1 cellular context compared by ENCODE assay signal in the genomic region with DNA sequence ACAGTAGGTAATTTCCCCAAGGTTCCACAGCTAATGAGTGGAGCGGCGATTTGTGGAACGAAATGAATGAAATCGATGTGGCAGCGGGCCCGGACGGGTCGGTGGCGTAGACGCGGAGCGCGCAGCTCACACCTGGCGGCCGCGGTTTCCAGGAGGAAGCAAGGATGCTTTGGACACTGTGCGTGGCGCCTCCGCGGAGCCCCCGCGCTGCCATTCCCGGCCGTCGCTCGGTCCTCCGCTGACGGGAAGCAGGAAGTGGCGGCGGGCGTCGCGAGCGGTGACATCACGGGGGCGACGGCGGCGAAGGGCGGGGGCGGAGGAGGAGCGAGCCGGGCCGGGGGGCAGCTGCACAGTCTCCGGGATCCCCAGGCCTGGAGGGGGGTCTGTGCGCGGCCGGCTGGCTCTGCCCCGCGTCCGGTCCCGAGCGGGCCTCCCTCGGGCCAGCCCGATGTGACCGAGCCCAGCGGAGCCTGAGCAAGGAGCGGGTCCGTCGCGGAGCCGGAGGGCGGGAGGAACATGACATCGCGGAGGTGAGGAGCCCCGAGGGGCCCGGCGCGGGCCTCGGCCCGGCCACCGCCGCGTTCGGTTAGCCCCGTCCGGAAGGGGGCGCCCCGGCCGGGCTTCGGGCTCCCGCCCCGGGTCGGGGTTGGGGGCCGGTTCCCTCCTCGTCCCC.
TF ChIP-seq lines count a peak whose summit lies in the region.

A gene (plus strand): TSS at position 352 of the 673 bp plus-strand sequence. CDS start 165 bp downstream, at position 517.

TF ChIP-seq in GM12878, 131 proteins besides CTCF, POLR2A, EP300 and RAD21 (continued from another document and continues in another):
- TF ChIP-seq, protein P1, sequence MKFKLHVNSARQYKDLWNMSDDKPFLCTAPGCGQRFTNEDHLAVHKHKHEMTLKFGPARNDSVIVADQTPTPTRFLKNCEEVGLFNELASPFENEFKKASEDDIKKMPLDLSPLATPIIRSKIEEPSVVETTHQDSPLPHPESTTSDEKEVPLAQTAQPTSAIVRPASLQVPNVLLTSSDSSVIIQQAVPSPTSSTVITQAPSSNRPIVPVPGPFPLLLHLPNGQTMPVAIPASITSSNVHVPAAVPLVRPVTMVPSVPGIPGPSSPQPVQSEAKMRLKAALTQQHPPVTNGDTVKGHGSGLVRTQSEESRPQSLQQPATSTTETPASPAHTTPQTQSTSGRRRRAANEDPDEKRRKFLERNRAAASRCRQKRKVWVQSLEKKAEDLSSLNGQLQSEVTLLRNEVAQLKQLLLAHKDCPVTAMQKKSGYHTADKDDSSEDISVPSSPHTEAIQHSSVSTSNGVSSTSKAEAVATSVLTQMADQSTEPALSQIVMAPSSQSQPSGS (IDR thresholded peaks at IDR 0.05; ENCODE audit: low read length), result no peak
- TF ChIP-seq ESRRA (IDR thresholded peaks at IDR 0.05; ENCODE audit: low read length), result no peak
- no peak for TF ChIP-seq STAT1 (conservative IDR thresholded peaks at IDR 0.05)
- TF ChIP-seq CREM (IDR thresholded peaks at IDR 0.05; ENCODE audit: low read depth), result peak; percentile 99
- peak; percentile 97 for TF ChIP-seq GATAD2B (conservative IDR thresholded peaks at IDR 0.05; ENCODE audit: low read depth)
- TF ChIP-seq CHD2 (IDR thresholded peaks at IDR 0.05; ENCODE audit: borderline replicate concordance, low read depth, low read length), result peak; percentile 68; the same call in 1 of the 2 replicates
- peak; percentile 97 for TF ChIP-seq POLR2AphosphoS2 (IDR thresholded peaks at IDR 0.05; ENCODE audit: low read depth, low read length)
- TF ChIP-seq RCOR1 (conservative IDR thresholded peaks at IDR 0.05; ENCODE audit: low read depth, low read length), result 0 out of 2 replicates have a peak, but pooled peaks have one; percentile 17
- peak; percentile 95 for TF ChIP-seq SIN3A (IDR thresholded peaks at IDR 0.05; ENCODE audit: low read depth, low read length)
- TF ChIP-seq IKZF2 (IDR thresholded peaks at IDR 0.05), result peak in 1 of 2 experiments; percentile 57; a peak in 3 of 4 replicates
- TF ChIP-seq GABPA (IDR thresholded peaks at IDR 0.05; ENCODE audit: low read depth), result peak; percentile 82
- peak; percentile 96 for TF ChIP-seq PML (IDR thresholded peaks at IDR 0.05; ENCODE audit: low read length)
- TF ChIP-seq NFYA (IDR thresholded peaks at IDR 0.05; ENCODE audit: borderline replicate concordance, low read depth, low read length), result no peak
- TF ChIP-seq FOXK2 (IDR thresholded peaks at IDR 0.05), result no peak
- TF ChIP-seq TCF3 (IDR thresholded peaks at IDR 0.05; ENCODE audit: borderline replicate concordance, insufficient read depth, low read depth, low read length), result peak; percentile 34; the same call in 1 of the 2 replicates
- TF ChIP-seq, protein P2, sequence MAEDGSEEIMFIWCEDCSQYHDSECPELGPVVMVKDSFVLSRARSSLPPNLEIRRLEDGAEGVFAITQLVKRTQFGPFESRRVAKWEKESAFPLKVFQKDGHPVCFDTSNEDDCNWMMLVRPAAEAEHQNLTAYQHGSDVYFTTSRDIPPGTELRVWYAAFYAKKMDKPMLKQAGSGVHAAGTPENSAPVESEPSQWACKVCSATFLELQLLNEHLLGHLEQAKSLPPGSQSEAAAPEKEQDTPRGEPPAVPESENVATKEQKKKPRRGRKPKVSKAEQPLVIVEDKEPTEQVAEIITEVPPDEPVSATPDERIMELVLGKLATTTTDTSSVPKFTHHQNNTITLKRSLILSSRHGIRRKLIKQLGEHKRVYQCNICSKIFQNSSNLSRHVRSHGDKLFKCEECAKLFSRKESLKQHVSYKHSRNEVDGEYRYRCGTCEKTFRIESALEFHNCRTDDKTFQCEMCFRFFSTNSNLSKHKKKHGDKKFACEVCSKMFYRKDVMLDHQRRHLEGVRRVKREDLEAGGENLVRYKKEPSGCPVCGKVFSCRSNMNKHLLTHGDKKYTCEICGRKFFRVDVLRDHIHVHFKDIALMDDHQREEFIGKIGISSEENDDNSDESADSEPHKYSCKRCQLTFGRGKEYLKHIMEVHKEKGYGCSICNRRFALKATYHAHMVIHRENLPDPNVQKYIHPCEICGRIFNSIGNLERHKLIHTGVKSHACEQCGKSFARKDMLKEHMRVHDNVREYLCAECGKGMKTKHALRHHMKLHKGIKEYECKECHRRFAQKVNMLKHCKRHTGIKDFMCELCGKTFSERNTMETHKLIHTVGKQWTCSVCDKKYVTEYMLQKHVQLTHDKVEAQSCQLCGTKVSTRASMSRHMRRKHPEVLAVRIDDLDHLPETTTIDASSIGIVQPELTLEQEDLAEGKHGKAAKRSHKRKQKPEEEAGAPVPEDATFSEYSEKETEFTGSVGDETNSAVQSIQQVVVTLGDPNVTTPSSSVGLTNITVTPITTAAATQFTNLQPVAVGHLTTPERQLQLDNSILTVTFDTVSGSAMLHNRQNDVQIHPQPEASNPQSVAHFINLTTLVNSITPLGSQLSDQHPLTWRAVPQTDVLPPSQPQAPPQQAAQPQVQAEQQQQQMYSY (CRISPR knock-in tag; IDR thresholded peaks at IDR 0.05), result no peak
- 0 out of 2 replicates have a peak, but pooled peaks have one; percentile 43 for TF ChIP-seq ZNF207 (IDR thresholded peaks at IDR 0.05; ENCODE audit: borderline replicate concordance)
- TF ChIP-seq, protein P3, sequence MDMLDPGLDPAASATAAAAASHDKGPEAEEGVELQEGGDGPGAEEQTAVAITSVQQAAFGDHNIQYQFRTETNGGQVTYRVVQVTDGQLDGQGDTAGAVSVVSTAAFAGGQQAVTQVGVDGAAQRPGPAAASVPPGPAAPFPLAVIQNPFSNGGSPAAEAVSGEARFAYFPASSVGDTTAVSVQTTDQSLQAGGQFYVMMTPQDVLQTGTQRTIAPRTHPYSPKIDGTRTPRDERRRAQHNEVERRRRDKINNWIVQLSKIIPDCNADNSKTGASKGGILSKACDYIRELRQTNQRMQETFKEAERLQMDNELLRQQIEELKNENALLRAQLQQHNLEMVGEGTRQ (IDR thresholded peaks at IDR 0.05; ENCODE audit: borderline replicate concordance, low read depth, low read length), result no peak
- peak; percentile 82 for TF ChIP-seq DPF2 (IDR thresholded peaks at IDR 0.05)
- TF ChIP-seq, protein P4, sequence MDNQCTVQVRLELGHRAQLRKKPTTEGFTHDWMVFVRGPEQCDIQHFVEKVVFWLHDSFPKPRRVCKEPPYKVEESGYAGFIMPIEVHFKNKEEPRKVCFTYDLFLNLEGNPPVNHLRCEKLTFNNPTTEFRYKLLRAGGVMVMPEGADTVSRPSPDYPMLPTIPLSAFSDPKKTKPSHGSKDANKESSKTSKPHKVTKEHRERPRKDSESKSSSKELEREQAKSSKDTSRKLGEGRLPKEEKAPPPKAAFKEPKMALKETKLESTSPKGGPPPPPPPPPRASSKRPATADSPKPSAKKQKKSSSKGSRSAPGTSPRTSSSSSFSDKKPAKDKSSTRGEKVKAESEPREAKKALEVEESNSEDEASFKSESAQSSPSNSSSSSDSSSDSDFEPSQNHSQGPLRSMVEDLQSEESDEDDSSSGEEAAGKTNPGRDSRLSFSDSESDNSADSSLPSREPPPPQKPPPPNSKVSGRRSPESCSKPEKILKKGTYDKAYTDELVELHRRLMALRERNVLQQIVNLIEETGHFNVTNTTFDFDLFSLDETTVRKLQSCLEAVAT (IDR thresholded peaks at IDR 0.05), result peak; percentile 49; the same call in 1 of the 2 replicates
- TF ChIP-seq, protein P5, sequence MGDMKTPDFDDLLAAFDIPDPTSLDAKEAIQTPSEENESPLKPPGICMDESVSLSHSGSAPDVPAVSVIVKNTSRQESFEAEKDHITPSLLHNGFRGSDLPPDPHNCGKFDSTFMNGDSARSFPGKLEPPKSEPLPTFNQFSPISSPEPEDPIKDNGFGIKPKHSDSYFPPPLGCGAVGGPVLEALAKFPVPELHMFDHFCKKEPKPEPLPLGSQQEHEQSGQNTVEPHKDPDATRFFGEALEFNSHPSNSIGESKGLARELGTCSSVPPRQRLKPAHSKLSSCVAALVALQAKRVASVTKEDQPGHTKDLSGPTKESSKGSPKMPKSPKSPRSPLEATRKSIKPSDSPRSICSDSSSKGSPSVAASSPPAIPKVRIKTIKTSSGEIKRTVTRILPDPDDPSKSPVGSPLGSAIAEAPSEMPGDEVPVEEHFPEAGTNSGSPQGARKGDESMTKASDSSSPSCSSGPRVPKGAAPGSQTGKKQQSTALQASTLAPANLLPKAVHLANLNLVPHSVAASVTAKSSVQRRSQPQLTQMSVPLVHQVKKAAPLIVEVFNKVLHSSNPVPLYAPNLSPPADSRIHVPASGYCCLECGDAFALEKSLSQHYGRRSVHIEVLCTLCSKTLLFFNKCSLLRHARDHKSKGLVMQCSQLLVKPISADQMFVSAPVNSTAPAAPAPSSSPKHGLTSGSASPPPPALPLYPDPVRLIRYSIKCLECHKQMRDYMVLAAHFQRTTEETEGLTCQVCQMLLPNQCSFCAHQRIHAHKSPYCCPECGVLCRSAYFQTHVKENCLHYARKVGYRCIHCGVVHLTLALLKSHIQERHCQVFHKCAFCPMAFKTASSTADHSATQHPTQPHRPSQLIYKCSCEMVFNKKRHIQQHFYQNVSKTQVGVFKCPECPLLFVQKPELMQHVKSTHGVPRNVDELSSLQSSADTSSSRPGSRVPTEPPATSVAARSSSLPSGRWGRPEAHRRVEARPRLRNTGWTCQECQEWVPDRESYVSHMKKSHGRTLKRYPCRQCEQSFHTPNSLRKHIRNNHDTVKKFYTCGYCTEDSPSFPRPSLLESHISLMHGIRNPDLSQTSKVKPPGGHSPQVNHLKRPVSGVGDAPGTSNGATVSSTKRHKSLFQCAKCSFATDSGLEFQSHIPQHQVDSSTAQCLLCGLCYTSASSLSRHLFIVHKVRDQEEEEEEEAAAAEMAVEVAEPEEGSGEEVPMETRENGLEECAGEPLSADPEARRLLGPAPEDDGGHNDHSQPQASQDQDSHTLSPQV (IDR thresholded peaks at IDR 0.05), result peak; percentile 25; the same call in 1 of the 2 replicates
- 0 out of 2 replicates have a peak, but pooled peaks have one; percentile 25 for TF ChIP-seq FOXM1 (IDR thresholded peaks at IDR 0.05; ENCODE audit: low read depth, low read length)
- no peak for TF ChIP-seq ZNF274 (IDR thresholded peaks at IDR 0.05; ENCODE audit: insufficient read depth, insufficient read length)
- no peak for TF ChIP-seq SUZ12 (IDR thresholded peaks at IDR 0.05; ENCODE audit: unreplicated experiment)
- TF ChIP-seq SMARCA5 (IDR thresholded peaks at IDR 0.05), result 0 out of 2 replicates have a peak, but pooled peaks have one; percentile 62
- TF ChIP-seq KDM1A (IDR thresholded peaks at IDR 0.05; ENCODE audit: borderline replicate concordance), result no peak
- TF ChIP-seq, protein P6, sequence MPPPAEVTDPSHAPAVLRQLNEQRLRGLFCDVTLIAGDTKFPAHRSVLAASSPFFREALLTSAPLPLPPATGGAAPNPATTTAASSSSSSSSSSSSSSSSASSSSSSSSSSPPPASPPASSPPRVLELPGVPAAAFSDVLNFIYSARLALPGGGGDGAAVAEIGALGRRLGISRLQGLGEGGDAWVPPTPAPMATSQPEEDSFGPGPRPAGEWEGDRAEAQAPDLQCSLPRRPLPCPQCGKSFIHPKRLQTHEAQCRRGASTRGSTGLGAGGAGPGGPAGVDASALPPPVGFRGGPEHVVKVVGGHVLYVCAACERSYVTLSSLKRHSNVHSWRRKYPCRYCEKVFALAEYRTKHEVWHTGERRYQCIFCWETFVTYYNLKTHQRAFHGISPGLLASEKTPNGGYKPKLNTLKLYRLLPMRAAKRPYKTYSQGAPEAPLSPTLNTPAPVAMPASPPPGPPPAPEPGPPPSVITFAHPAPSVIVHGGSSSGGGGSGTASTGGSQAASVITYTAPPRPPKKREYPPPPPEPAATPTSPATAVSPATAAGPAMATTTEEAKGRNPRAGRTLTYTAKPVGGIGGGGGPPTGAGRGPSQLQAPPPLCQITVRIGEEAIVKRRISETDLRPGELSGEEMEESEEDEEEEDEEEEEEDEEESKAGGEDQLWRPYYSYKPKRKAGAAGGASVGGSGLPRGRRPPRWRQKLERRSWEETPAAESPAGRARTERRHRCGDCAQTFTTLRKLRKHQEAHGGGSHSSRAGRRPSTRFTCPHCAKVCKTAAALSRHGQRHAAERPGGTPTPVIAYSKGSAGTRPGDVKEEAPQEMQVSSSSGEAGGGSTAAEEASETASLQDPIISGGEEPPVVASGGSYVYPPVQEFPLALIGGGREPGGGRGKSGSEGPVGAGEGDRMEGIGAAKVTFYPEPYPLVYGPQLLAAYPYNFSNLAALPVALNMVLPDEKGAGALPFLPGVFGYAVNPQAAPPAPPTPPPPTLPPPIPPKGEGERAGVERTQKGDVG (CRISPR knock-in tag; IDR thresholded peaks at IDR 0.05), result no peak
- TF ChIP-seq, protein P7, sequence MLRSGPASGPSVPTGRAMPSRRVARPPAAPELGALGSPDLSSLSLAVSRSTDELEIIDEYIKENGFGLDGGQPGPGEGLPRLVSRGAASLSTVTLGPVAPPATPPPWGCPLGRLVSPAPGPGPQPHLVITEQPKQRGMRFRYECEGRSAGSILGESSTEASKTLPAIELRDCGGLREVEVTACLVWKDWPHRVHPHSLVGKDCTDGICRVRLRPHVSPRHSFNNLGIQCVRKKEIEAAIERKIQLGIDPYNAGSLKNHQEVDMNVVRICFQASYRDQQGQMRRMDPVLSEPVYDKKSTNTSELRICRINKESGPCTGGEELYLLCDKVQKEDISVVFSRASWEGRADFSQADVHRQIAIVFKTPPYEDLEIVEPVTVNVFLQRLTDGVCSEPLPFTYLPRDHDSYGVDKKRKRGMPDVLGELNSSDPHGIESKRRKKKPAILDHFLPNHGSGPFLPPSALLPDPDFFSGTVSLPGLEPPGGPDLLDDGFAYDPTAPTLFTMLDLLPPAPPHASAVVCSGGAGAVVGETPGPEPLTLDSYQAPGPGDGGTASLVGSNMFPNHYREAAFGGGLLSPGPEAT (IDR thresholded peaks at IDR 0.05; ENCODE audit: low read depth), result peak; percentile 89
- TF ChIP-seq TARDBP (IDR thresholded peaks at IDR 0.05; ENCODE audit: borderline replicate concordance), result peak; percentile 84; the same call in 1 of the 2 replicates
- no peak for TF ChIP-seq WRNIP1 (IDR thresholded peaks at IDR 0.05; ENCODE audit: borderline replicate concordance, low read depth, low read length)
- TF ChIP-seq MTA2 (IDR thresholded peaks at IDR 0.05; ENCODE audit: low read depth), result no peak
- TF ChIP-seq TAF1 (IDR thresholded peaks at IDR 0.05; ENCODE audit: borderline replicate concordance, low read depth, low read length), result peak; percentile 84; the same call in 1 of the 2 replicates
- TF ChIP-seq IKZF1 (conservative IDR thresholded peaks at IDR 0.05), result peak; percentile 93
- peak; percentile 62 for TF ChIP-seq SIX5 (IDR thresholded peaks at IDR 0.05; ENCODE audit: low read depth, low read length, severe bottlenecking)
- TF ChIP-seq TCF12 (IDR thresholded peaks at IDR 0.05; ENCODE audit: low read depth, low read length), result 0 out of 2 replicates have a peak, but pooled peaks have one; percentile 64
- TF ChIP-seq, protein P8, sequence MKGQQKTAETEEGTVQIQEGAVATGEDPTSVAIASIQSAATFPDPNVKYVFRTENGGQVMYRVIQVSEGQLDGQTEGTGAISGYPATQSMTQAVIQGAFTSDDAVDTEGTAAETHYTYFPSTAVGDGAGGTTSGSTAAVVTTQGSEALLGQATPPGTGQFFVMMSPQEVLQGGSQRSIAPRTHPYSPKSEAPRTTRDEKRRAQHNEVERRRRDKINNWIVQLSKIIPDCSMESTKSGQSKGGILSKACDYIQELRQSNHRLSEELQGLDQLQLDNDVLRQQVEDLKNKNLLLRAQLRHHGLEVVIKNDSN (IDR thresholded peaks at IDR 0.05; ENCODE audit: borderline replicate concordance, extremely low read length, insufficient read depth, low read depth, low read length), result no peak
- TF ChIP-seq JUNB (IDR thresholded peaks at IDR 0.05), result no peak
